In the genomic region with DNA sequence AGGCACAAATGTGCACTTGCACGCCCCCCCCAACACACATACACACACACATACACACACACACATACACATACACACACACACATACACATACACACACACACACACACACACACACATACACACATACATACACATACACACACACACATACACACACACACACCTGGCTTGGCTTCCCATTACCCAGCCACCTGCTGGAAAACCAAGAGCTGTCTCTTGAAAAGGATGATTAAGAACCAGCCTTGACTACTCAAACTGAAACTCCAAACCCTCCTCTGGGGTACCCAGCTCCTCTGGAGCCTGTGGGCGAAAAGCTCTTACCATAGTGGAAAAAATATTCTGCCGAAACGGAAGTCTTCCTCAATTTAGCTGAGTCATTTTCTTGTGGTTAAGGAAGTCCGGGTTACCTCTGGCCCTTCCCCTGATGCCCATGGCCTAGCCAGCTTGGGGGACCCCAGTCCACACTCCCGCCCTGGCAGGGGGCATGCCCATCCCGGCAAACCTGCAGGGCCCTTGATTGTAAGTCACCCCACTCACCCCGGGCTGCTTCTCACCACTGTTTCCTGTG, we compare ENCODE assay signal across 11 cellular contexts. TPM values are rescaled to one million over a fixed set of nuclear protein-coding genes. Genes with fewer than 3 reads are reported as not detected.
A peak's percentile ranks its signal among the peaks of the same experiment; 100 is the strongest.
DNase-seq lines count a peak whose midpoint lies in the region; ATAC-seq, FAIRE-seq and TF ChIP-seq lines count a peak whose summit lies in the region.
"Had no signal": no experiment of that assay in that cellular context is flagged by ENCODE, and none has a peak within 500 bp of the region (broad histone marks: within the 10 kb centered on the region; RNA-seq: fewer than 3 reads in every experiment).

No MANE protein-coding gene starts in this region.

- H3K27me3 Mint-ChIP-seq in activated CD8-positive, alpha-beta memory T cell treated with anti-CD3 and anti-CD28 coated beads, Interleukin-2, amount 10 ng/mL, durations not matched to agents 7 days and 5 days, result peaks cover 22% of the 10 kb centered on the region

- TF ChIP-seq POLR2A in thyroid gland (IDR thresholded peaks at IDR 0.05), result no peak

- peaks cover 16% of the 10 kb centered on the region for H3K4me1 Mint-ChIP-seq in activated CD8-positive, alpha-beta memory T cell treated with anti-CD3 and anti-CD28 coated beads, Interleukin-2, amount 10 ng/mL, durations not matched to agents 7 days and 5 days

- CTCF ChIA-PET in activated CD8-positive, alpha-beta memory T cell treated with anti-CD3 and anti-CD28 coated beads, Interleukin-2, amount 10 ng/mL, durations not matched to agents 7 days and 5 days (lab: Charles Lee), result interaction anchor here (0.8 to 1.4 kb wide), 2 partner anchors 94 to 150 kb away, joined by 3 read pairs; no protein-coding TSS in a partner anchor
- CTCF ChIA-PET in mammary epithelial cell (lab: Charles Lee; ENCODE audit: low non-redundant PET), result interaction anchor here (0.6 to 0.7 kb wide), 2 partner anchors 82 to 986 kb away, joined by 4 to 10 read pairs; no protein-coding TSS in a partner anchor

- no peaks in the 10 kb centered on the region for H3K9me3 Mint-ChIP-seq in activated CD8-positive, alpha-beta memory T cell treated with anti-CD3 and anti-CD28 coated beads, Interleukin-2, amount 10 ng/mL, durations not matched to agents 7 days and 5 days (ENCODE audit: low read depth)

- H3K27ac Mint-ChIP-seq in activated CD8-positive, alpha-beta memory T cell treated with anti-CD3 and anti-CD28 coated beads, Interleukin-2, amount 10 ng/mL, durations not matched to agents 7 days and 5 days, result peak overlapping the region; percentile 77

- H3K27me3 ChIP-seq in mammary epithelial cell (ENCODE audit: insufficient read depth, low read length), result no peaks in the 10 kb centered on the region
- no peaks in the 10 kb centered on the region for H3K27me3 ChIP-seq in thyroid gland

- H3K4me3 Mint-ChIP-seq in activated CD8-positive, alpha-beta memory T cell treated with anti-CD3 and anti-CD28 coated beads, Interleukin-2, amount 10 ng/mL, durations not matched to agents 7 days and 5 days, result peak overlapping the region; percentile 10

- 93% methylated on average over 8 of the region's 8 CpGs for WGBS in mammary epithelial cell (ENCODE audit: low coverage, missing lambda C conversion rate)
- 84 to 93% methylated on average over 7 to 8 of the region's 8 CpGs for WGBS in thyroid gland, 2 donors

- dilution Hi-C loops in mammary epithelial cell (cut with HindIII; ENCODE audit: low sequenced_read_pairs), result no loop called here

- in situ Hi-C loops in mammary epithelial cell (cut with MboI; ENCODE audit: low sequenced_read_pairs in 2 of 2), result no loop called here

- H2AFZ ChIP-seq in mammary epithelial cell (ENCODE audit: low read depth, low read length), result no peak overlapping the region

- no peaks in the 10 kb centered on the region for H3K36me3 Mint-ChIP-seq in activated CD8-positive, alpha-beta memory T cell treated with anti-CD3 and anti-CD28 coated beads, Interleukin-2, amount 10 ng/mL, durations not matched to agents 7 days and 5 days

- TF ChIP-seq CTCF in mammary epithelial cell (conservative IDR thresholded peaks at IDR 0.05 in 1 of 2, IDR thresholded peaks at IDR 0.05 in 1 of 2; ENCODE audit: extremely low read depth in 1 of 2, insufficient read depth in 1 of 2, low read depth in 1 of 2, low read length in 2 of 2) (no peak), thyroid gland (IDR thresholded peaks at IDR 0.05) (no peak)

- no peak overlapping the region for H3K4me2 ChIP-seq in mammary epithelial cell (ENCODE audit: insufficient read depth, low read depth, low read length)

- H3K9me3 ChIP-seq in mammary epithelial cell (replicated peaks; ENCODE audit: insufficient read depth, low read length), result no peaks in the 10 kb centered on the region
- H3K9me3 ChIP-seq in thyroid gland, result no peaks in the 10 kb centered on the region

- no peak overlapping the region for H3K27ac ChIP-seq in mammary epithelial cell (ENCODE audit: insufficient read depth, low read depth, low read length)
- no peak overlapping the region for H3K27ac ChIP-seq in thyroid gland
- H3K27ac ChIP-seq: 22Rv1 had no signal

- peak; percentile 36 for DNase-seq in NOMO-1 treated with DMSO at 0.1 percent for 48 hours (lab: John Stamatoyannopoulos, UW; ENCODE audit: unreplicated experiment)
- no peak for DNase-seq in NOMO-1 treated with dmso at 0.1 percent for 144 hours (lab: John Stamatoyannopoulos, UW; ENCODE audit: unreplicated experiment)
- peak; percentile 75 for DNase-seq in activated CD8-positive, alpha-beta memory T cell treated with anti-CD3 and anti-CD28 coated beads, Interleukin-2, amount 10 ng/mL, durations not matched to agents 7 days and 5 days
- peak; percentile 36 to 50 for DNase-seq in stimulated activated CD8-positive, alpha-beta memory T cell treated with anti-CD3 and anti-CD28 coated beads, Interleukin-15, amount 100 ng/mL, for 48 hours (ENCODE audit: low read depth in 2 of 2)
- DNase-seq in mammary epithelial cell, result no peak
- no peak for DNase-seq in HTR-8/SVneo (ENCODE audit: insufficient read length, low spot score)
- no peak for DNase-seq in thyroid gland

- H3K4me3 ChIP-seq in mammary epithelial cell (replicated peaks in 1 of 3; ENCODE audit: insufficient read depth in 1 of 3, low read depth in 2 of 3, low read length in 3 of 3), result no peak overlapping the region
- no peak overlapping the region for H3K4me3 ChIP-seq in thyroid gland (replicated peaks in 1 of 3)

- H3K79me2 ChIP-seq in mammary epithelial cell (ENCODE audit: insufficient read depth, low read length), result no peaks in the 10 kb centered on the region

- ATAC-seq in HG02981 (IDR thresholded peaks at IDR 0.05; ENCODE audit: unreplicated experiment), result peak; percentile 86
- peak; percentile 90 for ATAC-seq in activated CD8-positive, alpha-beta memory T cell treated with anti-CD3 and anti-CD28 coated beads, Interleukin-2, amount 10 ng/mL, durations not matched to agents 7 days and 5 days

- H4K20me1 ChIP-seq in mammary epithelial cell (ENCODE audit: insufficient read depth, low read length), result no peaks in the 10 kb centered on the region

- intact Hi-C loops in mammary epithelial cell (cut with micrococcal nuclease) (no loop called here), thyroid gland (cut with DNase I) (no loop called here)

- H3K4me1 ChIP-seq in mammary epithelial cell (ENCODE audit: insufficient read depth, low read length) (no peaks in the 10 kb centered on the region), thyroid gland (peaks cover 0 to 8% of the 10 kb centered on the region in 2 donors)

- no peaks in the 10 kb centered on the region for H3K36me3 ChIP-seq in mammary epithelial cell (ENCODE audit: insufficient read depth, low read length)
- H3K36me3 ChIP-seq in thyroid gland, result no peaks in the 10 kb centered on the region

- H3K9ac ChIP-seq in mammary epithelial cell (ENCODE audit: insufficient read depth, low read length), result no peak overlapping the region

- no TSS peak for BruUV-seq in mammary epithelial cell (replicated peaks; lab: Mats Ljungman, UMichigan)

- FAIRE-seq in HTR-8/SVneo (lab: Jason Lieb, UNC), result no peak

RNA-seq across cellular contexts. Expression of gene CEBPA, which starts 21.9 kb away (rescaled TPM):
- under 1 TPM in 1 of 2 experiments, not detected in 1; 0.23 TPM for total RNA-seq in activated CD8-positive, alpha-beta memory T cell treated with anti-CD3 and anti-CD28 coated beads, Interleukin-2, amount 10 ng/mL, durations not matched to agents 7 days and 5 days
- 1 to 10 TPM; 2.8 to 3.3 TPM for total RNA-seq in mammary epithelial cell
- 1.1 TPM for polyA plus RNA-seq in mammary epithelial cell
- polyA minus RNA-seq in mammary epithelial cell, result 0.47 TPM
- total RNA-seq in thyroid gland, result 10 to 100 TPM; 12.9 to 31.0 (median 17.4) TPM
- total RNA-seq: M059J had no signal

RNA-seq across cellular contexts. Expression of gene SLC7A10, which starts 54.8 kb away (rescaled TPM):
- total RNA-seq in activated CD8-positive, alpha-beta memory T cell treated with anti-CD3 and anti-CD28 coated beads, Interleukin-2, amount 10 ng/mL, durations not matched to agents 7 days and 5 days, result not detected
- total RNA-seq in mammary epithelial cell, result not detected
- polyA plus RNA-seq in mammary epithelial cell, result not detected
- not detected for polyA minus RNA-seq in mammary epithelial cell
- 1 to 10 TPM in 1 of 4 donors, under 1 TPM in 3; 0.29 to 2.7 (median 0.78) TPM for total RNA-seq in thyroid gland
- total RNA-seq: M059J, renal cortical epithelial cell had no signal

Comparison
In these comparisons a context has a peak if more than half of its experiments do, and no peak if none do; other contexts are left out.
1. DNase-seq: peak in NOMO-1 treated with DMSO at 0.1 percent for 48 hours (single experiment), activated CD8-positive, alpha-beta memory T cell treated with anti-CD3 and anti-CD28 coated beads, Interleukin-2, amount 10 ng/mL, durations not matched to agents 7 days and 5 days (single experiment) and stimulated activated CD8-positive, alpha-beta memory T cell treated with anti-CD3 and anti-CD28 coated beads, Interleukin-15, amount 100 ng/mL, for 48 hours (2 of 2); none in NOMO-1 treated with dmso at 0.1 percent for 144 hours (single experiment), mammary epithelial cell (single experiment), HTR-8/SVneo (single experiment) and thyroid gland (0 of 2).